Comparison of ENCODE assay signal across 8 cellular contexts in the genomic region with DNA sequence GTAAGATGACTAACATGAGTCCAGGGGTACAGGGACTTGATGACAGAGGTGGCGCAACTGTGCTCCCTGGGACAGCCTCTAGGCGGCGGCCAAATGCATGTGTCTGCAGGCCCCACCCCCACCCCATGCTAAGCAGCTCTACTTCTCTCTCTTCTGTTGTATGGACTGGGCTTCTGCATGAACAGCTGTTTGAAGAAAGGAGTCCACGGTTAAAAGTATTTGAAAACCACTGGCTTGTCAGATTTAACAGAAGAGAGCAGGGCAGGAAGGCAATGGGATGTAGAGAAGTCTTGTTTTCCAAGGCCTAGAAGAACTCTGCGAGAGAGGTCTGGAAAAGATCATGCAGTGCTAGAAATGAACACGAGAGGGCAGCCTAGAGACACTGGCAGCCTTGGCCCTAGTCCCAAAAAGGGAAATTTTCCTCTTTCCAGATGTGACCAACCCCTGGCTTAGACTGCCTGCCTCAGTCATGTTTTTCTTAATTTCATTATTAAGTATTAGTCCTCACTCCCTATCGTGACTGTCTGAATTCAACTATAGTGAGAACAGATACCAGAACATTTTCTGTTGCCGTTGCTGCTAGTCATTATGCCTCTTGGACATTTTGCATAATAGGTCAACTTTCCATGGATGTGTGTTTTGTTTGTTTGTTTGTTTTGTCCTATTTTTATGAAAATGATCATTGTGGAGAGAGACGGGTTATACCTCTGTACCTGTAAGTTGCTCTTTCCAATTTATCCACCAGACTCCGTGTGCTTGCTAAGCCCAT.
A peak's percentile ranks its signal among the peaks of the same experiment; 100 is the strongest.
DNase-seq lines count a peak whose midpoint lies in the region; ATAC-seq, FAIRE-seq and TF ChIP-seq lines count a peak whose summit lies in the region.

No MANE protein-coding gene starts in this region.

- FAIRE-seq in bronchial epithelial cell (lab: Jason Lieb, UNC): no peak

- H3K36me3 ChIP-seq in WERI-Rb-1: no peaks in the 10 kb centered on the region
- H3K36me3 ChIP-seq in bronchial epithelial cell (ENCODE audit: control insufficient read depth, insufficient read depth, low read length): no peaks in the 10 kb centered on the region

- ATAC-seq in left lobe of liver: peak; percentile 94

- CTCF ChIA-PET in HEK293T (lab: Yijun Ruan, JAX): interaction anchor here (0.5 to 1.1 kb wide), 10 partner anchors 18 to 860 kb away, joined by 3 to 5 read pairs (median 3); no protein-coding TSS in a partner anchor

- H3K27me3 ChIP-seq in WERI-Rb-1 (ENCODE audit: insufficient read depth, low read depth, severe bottlenecking) (no peaks in the 10 kb centered on the region), bronchial epithelial cell (ENCODE audit: control insufficient read depth, insufficient read depth, low read length) (no peaks in the 10 kb centered on the region)

- TF ChIP-seq CTCF in WERI-Rb-1 (IDR thresholded peaks at IDR 0.05; ENCODE audit: low read depth, low read length) (peak; percentile 86), bronchial epithelial cell (IDR thresholded peaks at IDR 0.05; ENCODE audit: insufficient read depth, low read length, severe bottlenecking) (peak; percentile 93)

- peak; percentile 13 for DNase-seq in DMS153 treated with DMSO at 0.1 percent for 48 hours (lab: John Stamatoyannopoulos, UW; ENCODE audit: unreplicated experiment)
- no peak for DNase-seq in DMS153 (lab: John Stamatoyannopoulos, UW)
- peak; percentile 79 for DNase-seq in HEK293T (ENCODE audit: extremely low spot score)
- peak; percentile 28 for DNase-seq in NCI-H1105 (lab: John Stamatoyannopoulos, UW)
- DNase-seq in WERI-Rb-1: peak; percentile 35
- DNase-seq in bronchial epithelial cell (ENCODE audit: low read depth): peak; percentile 58
- no peak for DNase-seq in left lobe of liver (ENCODE audit: low spot score)
- peak; percentile 39 for DNase-seq in stimulated activated CD8-positive, alpha-beta memory T cell treated with anti-CD3 and anti-CD28 coated beads, Interleukin-15, amount 100 ng/mL, for 1 hour (ENCODE audit: low read depth)

- POLR2A ChIA-PET in HEK293T (lab: Yijun Ruan, JAX): no interaction called here

- H3K4me3 ChIP-seq in WERI-Rb-1 (ENCODE audit: low read depth, low read length): no peak overlapping the region
- H3K4me3 ChIP-seq in bronchial epithelial cell (ENCODE audit: low read depth, low read length): no peak overlapping the region

- H3K27ac ChIP-seq in WERI-Rb-1: no peak overlapping the region

- no peaks in the 10 kb centered on the region for H3K9me3 ChIP-seq in WERI-Rb-1 (ENCODE audit: severe bottlenecking)

TF ChIP-seq in HEK293T, 16 proteins besides CTCF, POLR2A, EP300 and RAD21:
- TF ChIP-seq BHLHE40 (IDR thresholded peaks at IDR 0.05; ENCODE audit: borderline replicate concordance) (no peak), SUZ12 (IDR thresholded peaks at IDR 0.05) (no peak), TARDBP (IDR thresholded peaks at IDR 0.05) (no peak), FOXM1 (IDR thresholded peaks at IDR 0.05; ENCODE audit: borderline replicate concordance) (no peak), ARNT (IDR thresholded peaks at IDR 0.05) (no peak)

Comparison
In these comparisons a context has a peak if more than half of its experiments do, and no peak if none do; other contexts are left out.
1. DNase-seq: peak in DMS153 treated with DMSO at 0.1 percent for 48 hours (single experiment), HEK293T (single experiment), NCI-H1105 (single experiment), WERI-Rb-1 (single experiment), bronchial epithelial cell (single experiment) and stimulated activated CD8-positive, alpha-beta memory T cell treated with anti-CD3 and anti-CD28 coated beads, Interleukin-15, amount 100 ng/mL, for 1 hour (single experiment); none in DMS153 (single experiment) and left lobe of liver (single experiment).